ENCODE assay signal across 13 cellular contexts in the genomic region with DNA sequence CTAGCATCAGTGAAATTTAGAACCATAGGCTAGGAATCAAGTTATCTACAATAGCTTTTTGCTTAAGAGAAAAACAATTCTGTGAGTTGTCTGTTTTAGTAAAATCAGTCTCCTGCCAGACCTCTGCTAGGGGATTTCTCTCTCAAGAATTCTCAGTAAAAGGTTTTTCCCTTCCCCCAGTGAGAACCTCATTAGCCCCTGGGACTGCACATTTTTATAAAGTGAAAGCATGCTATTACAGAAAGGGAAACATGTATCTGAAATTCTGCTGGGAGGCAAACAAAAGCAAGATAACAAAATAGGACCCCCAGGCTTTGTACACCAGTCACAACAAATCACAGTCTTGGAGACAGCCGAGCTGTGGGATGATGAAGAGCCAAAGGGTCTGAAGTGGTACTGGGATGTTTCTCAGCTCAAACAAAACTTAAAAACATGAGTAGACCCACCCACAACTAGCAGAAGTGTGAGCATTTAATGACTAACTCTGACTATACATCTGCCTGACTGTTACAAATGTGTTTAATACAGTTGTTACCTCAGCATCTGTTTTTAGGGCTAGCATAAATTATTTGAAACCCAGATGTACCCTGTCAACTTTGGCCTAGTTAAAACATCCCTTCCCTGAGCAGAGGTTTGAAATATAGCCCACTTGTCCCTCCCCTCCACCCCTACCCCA. TPM values are rescaled to one million over a fixed set of nuclear protein-coding genes. Genes with fewer than 3 reads are reported as not detected.
DNase-seq lines count a peak whose midpoint lies in the region; ATAC-seq and TF ChIP-seq lines count a peak whose summit lies in the region.
"Had no signal": no experiment of that assay in that cellular context is flagged by ENCODE, and none has a peak within 500 bp of the region (broad histone marks: within the 10 kb centered on the region; RNA-seq: fewer than 3 reads in every experiment).

No MANE protein-coding gene starts in this region.

- no peak overlapping the region for H3K4me3 ChIP-seq in A673 (ENCODE audit: low read depth, low read length, poor library complexity, severe bottlenecking)
- H3K4me3 ChIP-seq: mucosa of descending colon had no signal

- H3K4me1 Mint-ChIP-seq in effector memory CD8-positive, alpha-beta T cell (ENCODE audit: low read depth in 2 of 2), result peaks cover 6 to 10% of the 10 kb centered on the region in 2 donors

- H3K27ac ChIP-seq in A673 (ENCODE audit: low read depth, low read length, poor library complexity, severe bottlenecking), result peak overlapping the region; percentile 38

- TF ChIP-seq CTCF in A673 (conservative IDR thresholded peaks at IDR 0.05; ENCODE audit: low read depth, low read length) (no peak), GM13977 (IDR thresholded peaks at IDR 0.05; ENCODE audit: extremely low read depth, insufficient read depth, missing control alignments) (no peak)

- H3K4me3 Mint-ChIP-seq in effector memory CD8-positive, alpha-beta T cell, result no peak overlapping the region
- H3K4me3 Mint-ChIP-seq: CD8-positive, alpha-beta T cell had no signal

- H3K27ac Mint-ChIP-seq in effector memory CD8-positive, alpha-beta T cell, result peak overlapping the region; percentile 65 to 79

- no peaks in the 10 kb centered on the region for H3K27me3 Mint-ChIP-seq in effector memory CD8-positive, alpha-beta T cell

- ATAC-seq in HG03095 (IDR thresholded peaks at IDR 0.05; ENCODE audit: unreplicated experiment), result peak; percentile 47
- no peak for ATAC-seq in effector memory CD8-positive, alpha-beta T cell (replicated peaks)
- no peak for ATAC-seq in GM19035 (IDR thresholded peaks at IDR 0.05; ENCODE audit: unreplicated experiment)
- ATAC-seq: CD8-positive, alpha-beta T cell; mucosa of descending colon had no signal

- no peaks in the 10 kb centered on the region for H3K27me3 ChIP-seq in A673 (replicated peaks; ENCODE audit: insufficient read depth, low read depth, low read length, poor library complexity)

- intact Hi-C loops in A673 (cut with micrococcal nuclease; ENCODE audit: unreplicated experiment), result no loop called here

- H3K9me3 Mint-ChIP-seq in effector memory CD8-positive, alpha-beta T cell, result no peaks in the 10 kb centered on the region
- H3K9me3 Mint-ChIP-seq: CD8-positive, alpha-beta T cell had no signal

- no peaks in the 10 kb centered on the region for H3K9me3 ChIP-seq in A673 (ENCODE audit: low read depth, low read length, poor library complexity, severe bottlenecking)
- H3K9me3 ChIP-seq: mucosa of descending colon had no signal

- peaks cover 16% of the 10 kb centered on the region for H3K4me1 ChIP-seq in A673 (ENCODE audit: insufficient read depth, low read length, poor library complexity, severe bottlenecking)

- POLR2A ChIA-PET in A673 (lab: Charles Lee; ENCODE audit: low non-redundant PET), result no interaction called here

- CTCF ChIA-PET in A673 (lab: Charles Lee), result no interaction called here

- peaks cover 86% of the 10 kb centered on the region for H3K36me3 Mint-ChIP-seq in effector memory CD8-positive, alpha-beta T cell (ENCODE audit: insufficient read depth)

- H3K36me3 ChIP-seq in A673 (ENCODE audit: insufficient read depth, low read length, poor library complexity, severe bottlenecking), result peaks cover 100% of the 10 kb centered on the region

- in situ Hi-C loops in GM13977 (cut with MboI; ENCODE audit: low pct_unique_long_range_greater_than_20kb, low sequenced_read_pairs, unreplicated experiment), result loop anchor here (25.0 kb wide), 1 partner anchor 315 kb away; no protein-coding TSS in a partner anchor

- no peak for DNase-seq in A673 (ENCODE audit: low spot score)
- peak; percentile 45 for DNase-seq in GM13977 (ENCODE audit: low spot score)
- no peak for DNase-seq in effector memory CD8-positive, alpha-beta T cell
- DNase-seq in stimulated activated CD4-positive, alpha-beta T cell treated with anti-CD3 and anti-CD28 coated beads, Interleukin-4, amount 100 ng/mL, for 24 hours, result no peak
- no peak for DNase-seq in NCI-H1694 treated with DMSO at 0.1 percent for 48 hours (lab: John Stamatoyannopoulos, UW)
- no peak for DNase-seq in NOMO-1 treated with dmso at 0.1 percent for 144 hours (lab: John Stamatoyannopoulos, UW; ENCODE audit: unreplicated experiment)
- DNase-seq: CD8-positive, alpha-beta T cell; effector memory CD4-positive, alpha-beta T cell; mucosa of descending colon; MV-4-11; NCI-H524 treated with DMSO at 0.1 percent for 48 hours had no signal

- BruUV-seq in A673 (replicated peaks; lab: Mats Ljungman, UMichigan), result no TSS peak

RNA-seq across cellular contexts. Expression of a gene that starts 20.0 kb away (rescaled TPM):
- 487 and 587 TPM in 2 replicates for total RNA-seq in A673 (2021)

RNA-seq across cellular contexts. Expression of a gene that starts 39.8 kb away (rescaled TPM):
- total RNA-seq in A673 (2021), result 127 and 138 TPM in 2 replicates
